ENCODE assay signal across 8 cellular contexts in genomic region chr5:69189162-69190086, GRCh38. TPM values are rescaled to one million over a fixed set of nuclear protein-coding genes. Genes with fewer than 3 reads are reported as not detected.
DNase-seq lines count a peak whose midpoint lies in the region; ATAC-seq and TF ChIP-seq lines count a peak whose summit lies in the region.

Gene CENPH, plus strand, starts transcription at chr5:69189583. Its CDS starts 52 bp downstream, at chr5:69189635.

- TF ChIP-seq POLR2A in GM10847 (IDR thresholded peaks at IDR 0.05; ENCODE audit: extremely low read depth, insufficient read length) = peak; percentile 41
- TF ChIP-seq POLR2A in testis (IDR thresholded peaks at IDR 0.05) = no peak

- H3K4me3 ChIP-seq in testis = peak within 1 kb of the TSS; percentile 66 to 71

- no peaks in the 10 kb centered on the region for H3K27me3 ChIP-seq in testis

- peak within 1 kb of the TSS; percentile 74 to 80 for H3K27ac ChIP-seq in testis

- H3K27ac Mint-ChIP-seq in activated naive CD4-positive, alpha-beta T cell treated with anti-CD3 and anti-CD28 coated beads, Interleukin-2, amount 50 U/mL, for 24 hours = peak within 1 kb of the TSS; percentile 91

- no peaks in the 10 kb centered on the region for H3K36me3 ChIP-seq in testis (ENCODE audit: low read depth, missing control alignments)

- WGBS in testis, 2 donors = 0% methylated on average over 25 to 53 of the region's 55 CpGs

- intact Hi-C loops in testis (cut with DNase I; ENCODE audit: low total_unique reads) = no loop called here

- TF ChIP-seq CTCF in omental fat pad (IDR thresholded peaks at IDR 0.05) (no peak), testis (IDR thresholded peaks at IDR 0.05) (no peak)

- DNase-seq in NCI-H1105 (lab: John Stamatoyannopoulos, UW) (peak; percentile 72), SKM-1 (lab: John Stamatoyannopoulos, UW; ENCODE audit: unreplicated experiment) (peak; percentile 82), glomerular endothelial cell (ENCODE audit: extremely low read depth, low read depth, low spot score) (peak; percentile 60), omental fat pad (ENCODE audit: low spot score) (peak; percentile 74), testis (peak; percentile 94)

- peak; percentile 96 for ATAC-seq in HG02642 (IDR thresholded peaks at IDR 0.05; ENCODE audit: poor library complexity, unreplicated experiment)
- ATAC-seq in omental fat pad (ENCODE audit: low FRiP score) = peak; percentile 98

- peaks cover 15% of the 10 kb centered on the region for H3K4me1 Mint-ChIP-seq in activated naive CD4-positive, alpha-beta T cell treated with anti-CD3 and anti-CD28 coated beads, Interleukin-2, amount 50 U/mL, for 24 hours

- H3K9me3 Mint-ChIP-seq in activated naive CD4-positive, alpha-beta T cell treated with anti-CD3 and anti-CD28 coated beads, Interleukin-2, amount 50 U/mL, for 24 hours = no peaks in the 10 kb centered on the region

- peak within 1 kb of the TSS; percentile 92 for H3K4me3 Mint-ChIP-seq in activated naive CD4-positive, alpha-beta T cell treated with anti-CD3 and anti-CD28 coated beads, Interleukin-2, amount 50 U/mL, for 24 hours

- H3K4me1 ChIP-seq in testis = no peaks in the 10 kb centered on the region

- no peaks in the 10 kb centered on the region for H3K9me3 ChIP-seq in testis

- H3K27me3 Mint-ChIP-seq in activated naive CD4-positive, alpha-beta T cell treated with anti-CD3 and anti-CD28 coated beads, Interleukin-2, amount 50 U/mL, for 24 hours = no peaks in the 10 kb centered on the region

- H3K36me3 Mint-ChIP-seq in activated naive CD4-positive, alpha-beta T cell treated with anti-CD3 and anti-CD28 coated beads, Interleukin-2, amount 50 U/mL, for 24 hours = no peaks in the 10 kb centered on the region

RNA-seq across cellular contexts. Expression of gene CENPH, which starts in this region (rescaled TPM):
- total RNA-seq in glomerular endothelial cell = 3.2 and 6.8 TPM in 2 replicates
- total RNA-seq in omental fat pad = 1 to 10 TPM; 1.0 to 2.5 (median 2.0) TPM
- total RNA-seq in testis = 10 to 100 TPM; 26.9 to 38.0 TPM
- polyA plus RNA-seq in testis (ENCODE audit: insufficient read depth, low read depth, low replicate concordance) = 38.9 TPM

Comparison
In these comparisons a context has a peak if more than half of its experiments do, and no peak if none do; other contexts are left out.
1. Peak in every context shown above with its lines: DNase-seq, ATAC-seq, H3K4me3 ChIP-seq and H3K27ac ChIP-seq.